8 cellular contexts compared by ENCODE assay signal in the genomic region with DNA sequence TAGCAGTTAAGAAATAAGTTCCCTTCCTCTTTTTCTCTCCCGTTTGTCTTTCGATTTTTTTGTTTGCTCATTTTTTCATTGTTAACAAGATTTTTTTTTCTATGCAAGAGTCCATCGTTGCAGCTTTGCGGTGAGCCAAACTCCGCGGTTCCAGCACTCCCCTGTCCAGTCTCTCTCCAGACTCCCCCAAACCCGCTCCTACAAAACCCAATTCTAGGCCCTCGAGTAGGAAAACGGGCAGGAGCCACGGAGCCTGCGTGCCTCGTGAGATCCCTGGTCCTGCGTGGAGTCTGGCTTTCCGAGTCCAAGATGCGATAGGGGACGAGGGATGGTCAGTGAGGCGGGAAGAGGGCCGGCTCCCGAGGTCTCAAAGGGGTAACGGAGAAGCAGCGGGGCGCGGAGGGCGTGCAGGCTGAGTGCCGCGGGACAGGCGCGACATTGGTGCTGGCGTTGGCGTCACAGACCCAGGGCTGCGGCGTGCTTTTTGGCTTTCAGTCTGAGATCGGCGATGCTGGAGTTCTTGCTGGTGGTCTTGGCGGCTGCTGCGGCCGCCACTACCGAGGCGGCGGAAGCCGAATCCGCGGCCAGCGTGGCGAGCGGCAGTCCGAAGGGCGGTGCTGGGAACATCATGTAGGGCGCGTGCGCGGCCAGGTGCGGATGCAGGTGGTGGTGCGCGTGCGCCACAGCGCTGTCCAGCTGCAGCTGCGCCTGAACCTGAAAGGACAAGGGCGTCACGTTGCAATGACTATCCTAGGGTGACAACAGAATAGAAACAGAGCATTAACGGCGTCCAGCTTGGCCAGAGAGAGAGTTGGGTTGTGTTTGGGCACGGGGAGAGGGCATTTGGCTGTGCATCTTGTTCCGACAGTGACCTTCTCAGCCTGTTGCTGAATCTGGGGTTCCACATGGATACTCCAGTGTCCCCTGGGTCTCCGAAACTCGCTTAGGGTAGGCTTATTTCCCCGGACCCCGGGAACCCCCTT. TPM values are rescaled to one million over a fixed set of nuclear protein-coding genes. Genes with fewer than 3 reads are reported as not detected.
DNase-seq lines count a peak whose midpoint lies in the region; ATAC-seq and TF ChIP-seq lines count a peak whose summit lies in the region.

No MANE protein-coding gene starts in this region.

- peaks cover 9% of the 10 kb centered on the region for H3K36me3 Mint-ChIP-seq in activated CD8-positive, alpha-beta memory T cell treated with anti-CD3 and anti-CD28 coated beads, Interleukin-2, amount 10 ng/mL, durations not matched to agents 7 days and 5 days
- peaks cover 2% of the 10 kb centered on the region for H3K36me3 Mint-ChIP-seq in neural crest cell (ENCODE audit: low read depth)

- DNase-seq in NCI-H510A (lab: John Stamatoyannopoulos, UW) = peak; percentile 70
- peak; percentile 84 for DNase-seq in activated CD8-positive, alpha-beta memory T cell treated with anti-CD3 and anti-CD28 coated beads, Interleukin-2, amount 10 ng/mL, durations not matched to agents 7 days and 5 days
- DNase-seq in erythroblast (lab: John Stamatoyannopoulos, UW) = peak; percentile 85 to 88
- peak; percentile 47 for DNase-seq in neural crest cell (ENCODE audit: low read depth, low spot score)
- no peak for DNase-seq in middle frontal gyrus (ENCODE audit: extremely low spot score, low spot score)

- ATAC-seq in HG03045 (IDR thresholded peaks at IDR 0.05; ENCODE audit: unreplicated experiment) = peak; percentile 89
- peak; percentile 96 for ATAC-seq in activated CD8-positive, alpha-beta memory T cell treated with anti-CD3 and anti-CD28 coated beads, Interleukin-2, amount 10 ng/mL, durations not matched to agents 7 days and 5 days

- 3% methylated on average over 68 of the region's 68 CpGs for WGBS in urinary bladder

- CTCF ChIA-PET in activated CD8-positive, alpha-beta memory T cell treated with anti-CD3 and anti-CD28 coated beads, Interleukin-2, amount 10 ng/mL, durations not matched to agents 7 days and 5 days (lab: Charles Lee) = interaction anchor here (3.0 kb wide), 1 partner anchor 11 kb away, joined by 11 read pairs; the partner anchor contains the start of gene RSRC1

- peak overlapping the region; percentile 38 for H3K27ac Mint-ChIP-seq in activated CD8-positive, alpha-beta memory T cell treated with anti-CD3 and anti-CD28 coated beads, Interleukin-2, amount 10 ng/mL, durations not matched to agents 7 days and 5 days
- no peak overlapping the region for H3K27ac Mint-ChIP-seq in neural crest cell (ENCODE audit: unreplicated experiment)

- peaks cover 22% of the 10 kb centered on the region for H3K4me1 Mint-ChIP-seq in activated CD8-positive, alpha-beta memory T cell treated with anti-CD3 and anti-CD28 coated beads, Interleukin-2, amount 10 ng/mL, durations not matched to agents 7 days and 5 days
- peaks cover 21% of the 10 kb centered on the region for H3K4me1 Mint-ChIP-seq in neural crest cell

- peak overlapping the region; percentile 85 for H3K4me3 Mint-ChIP-seq in activated CD8-positive, alpha-beta memory T cell treated with anti-CD3 and anti-CD28 coated beads, Interleukin-2, amount 10 ng/mL, durations not matched to agents 7 days and 5 days
- H3K4me3 Mint-ChIP-seq in neural crest cell = peak overlapping the region; percentile 84

- peak; percentile 56 for TF ChIP-seq POLR2A in GM18526 (IDR thresholded peaks at IDR 0.05; ENCODE audit: extremely low read depth, insufficient read length)
- no peak for TF ChIP-seq POLR2A in erythroblast (IDR thresholded peaks at IDR 0.05; ENCODE audit: low read length)

- H3K4me1 ChIP-seq in urinary bladder (ENCODE audit: insufficient read depth) = no peaks in the 10 kb centered on the region

- H3K27me3 Mint-ChIP-seq in activated CD8-positive, alpha-beta memory T cell treated with anti-CD3 and anti-CD28 coated beads, Interleukin-2, amount 10 ng/mL, durations not matched to agents 7 days and 5 days = peaks cover 96% of the 10 kb centered on the region
- peaks cover 100% of the 10 kb centered on the region for H3K27me3 Mint-ChIP-seq in neural crest cell (ENCODE audit: low read depth)

- TF ChIP-seq CTCF in neural crest cell (conservative IDR thresholded peaks at IDR 0.05) = no peak

- H3K4me3 ChIP-seq in urinary bladder (ENCODE audit: low read depth, low read length) = peak overlapping the region; percentile 22

- no peak overlapping the region for H3K27ac ChIP-seq in urinary bladder (ENCODE audit: low read depth)

- no peaks in the 10 kb centered on the region for H3K36me3 ChIP-seq in urinary bladder (ENCODE audit: insufficient read depth)

- no peaks in the 10 kb centered on the region for H3K9me3 Mint-ChIP-seq in activated CD8-positive, alpha-beta memory T cell treated with anti-CD3 and anti-CD28 coated beads, Interleukin-2, amount 10 ng/mL, durations not matched to agents 7 days and 5 days (ENCODE audit: low read depth)
- no peaks in the 10 kb centered on the region for H3K9me3 Mint-ChIP-seq in neural crest cell

RNA-seq across cellular contexts. Expression of gene SHOX2, which starts 8.4 kb away (rescaled TPM):
- not detected for total RNA-seq in activated CD8-positive, alpha-beta memory T cell treated with anti-CD3 and anti-CD28 coated beads, Interleukin-2, amount 10 ng/mL, durations not matched to agents 7 days and 5 days
- 2.4 and 2.5 TPM in 2 replicates for total RNA-seq in neural crest cell
- total RNA-seq in urinary bladder = 2.1 TPM
- 0.34 TPM for polyA plus RNA-seq in urinary bladder

RNA-seq across cellular contexts. Expression of gene RSRC1, which starts 12.0 kb away (rescaled TPM):
- total RNA-seq in activated CD8-positive, alpha-beta memory T cell treated with anti-CD3 and anti-CD28 coated beads, Interleukin-2, amount 10 ng/mL, durations not matched to agents 7 days and 5 days = 10 to 100 TPM; 45.1 to 45.4 TPM
- total RNA-seq in neural crest cell (36.9 and 40.6 TPM in 2 replicates), urinary bladder (70.6 TPM)
- polyA plus RNA-seq in urinary bladder = 29.3 TPM
